18 cellular contexts compared by ENCODE assay signal in genomic region chr1:39385067-39385988, GRCh38.
DNase-seq lines count a peak whose midpoint lies in the region; ATAC-seq, FAIRE-seq and TF ChIP-seq lines count a peak whose summit lies in the region.
"Had no signal": no experiment of that assay in that cellular context is flagged by ENCODE, and none has a peak within 500 bp of the region (broad histone marks: within the 10 kb centered on the region; RNA-seq: fewer than 3 reads in every experiment).

No MANE protein-coding gene starts in this region.

- H3K79me2 ChIP-seq in astrocyte (ENCODE audit: insufficient read depth, low read length): peaks cover 32% of the 10 kb centered on the region

- in situ Hi-C loops in HAP-1 (cut with MboI; ENCODE audit: low sequenced_read_pairs): no loop called here

- peaks cover 90% of the 10 kb centered on the region for H3K36me3 Mint-ChIP-seq in activated T-cell treated with anti-CD3 and anti-CD28 coated beads, Interleukin-2, amount 50 U/mL, for 24 hours (ENCODE audit: low read depth)
- H3K36me3 Mint-ChIP-seq in astrocyte (ENCODE audit: low read depth, unreplicated experiment): peaks cover 32% of the 10 kb centered on the region

- H3K4me3 ChIP-seq in astrocyte (ENCODE audit: insufficient read depth, low read depth, low read length): no peak overlapping the region
- H3K4me3 ChIP-seq in stomach smooth muscle (ENCODE audit: low read length in 2 of 2): no peak overlapping the region
- no peak overlapping the region for H3K4me3 ChIP-seq in HAP-1
- H3K4me3 ChIP-seq: MG63 had no signal

- H3K27me3 ChIP-seq in astrocyte (ENCODE audit: insufficient read depth, low read length): no peaks in the 10 kb centered on the region
- H3K27me3 ChIP-seq in stomach smooth muscle (ENCODE audit: control insufficient read depth in 1 of 2, insufficient read depth in 2 of 2, low read length in 2 of 2): no peaks in the 10 kb centered on the region
- H3K27me3 ChIP-seq in HAP-1 (ENCODE audit: low read depth): no peaks in the 10 kb centered on the region
- H3K27me3 ChIP-seq: MG63 had no signal

- no peak for DNase-seq in activated T-cell treated with anti-CD3 and anti-CD28 coated beads, Interleukin-2, amount 50 U/mL, for 24 hours
- DNase-seq in activated T-cell treated with anti-CD3 and anti-CD28 coated beads for 4 hours: no peak
- DNase-seq in astrocyte (ENCODE audit: low read depth): no peak
- no peak for DNase-seq in left ventricle myocardium superior
- DNase-seq in DMS79 treated with DMSO at 0.1 percent for 48 hours (lab: John Stamatoyannopoulos, UW): no peak
- DNase-seq in NCI-H2107 treated with DMSO at 0.1 percent for 48 hours (lab: John Stamatoyannopoulos, UW; ENCODE audit: unreplicated experiment): no peak
- no peak for DNase-seq in HAP-1 (ENCODE audit: low spot score in 2 of 2)
- DNase-seq: aorta; effector CD8-positive, alpha-beta T cell; MG63; naive thymus-derived CD8-positive, alpha-beta T cell; NCI-H2081 treated with DMSO at 0.1 percent for 48 hours; SK-N-SH had no signal

- H3K27me3 Mint-ChIP-seq in activated T-cell treated with anti-CD3 and anti-CD28 coated beads, Interleukin-2, amount 50 U/mL, for 24 hours: no peaks in the 10 kb centered on the region
- H3K27me3 Mint-ChIP-seq in astrocyte (ENCODE audit: low read depth, unreplicated experiment): no peaks in the 10 kb centered on the region
- H3K27me3 Mint-ChIP-seq: naive thymus-derived CD8-positive, alpha-beta T cell had no signal

- intact Hi-C loops in left ventricle myocardium superior (cut with micrococcal nuclease): no loop called here

- no peak overlapping the region for H3K4me3 Mint-ChIP-seq in activated T-cell treated with anti-CD3 and anti-CD28 coated beads, Interleukin-2, amount 50 U/mL, for 24 hours
- no peak overlapping the region for H3K4me3 Mint-ChIP-seq in astrocyte (ENCODE audit: unreplicated experiment)
- H3K4me3 Mint-ChIP-seq: naive thymus-derived CD8-positive, alpha-beta T cell; WTC11 had no signal

- FAIRE-seq in astrocyte (lab: Jason Lieb, UNC): no peak
- FAIRE-seq: A204.1, GM18507, H1 had no signal

- peak overlapping the region; percentile 65 for H3K27ac Mint-ChIP-seq in activated T-cell treated with anti-CD3 and anti-CD28 coated beads, Interleukin-2, amount 50 U/mL, for 24 hours
- H3K27ac Mint-ChIP-seq in astrocyte (ENCODE audit: unreplicated experiment): peak overlapping the region; percentile 18
- H3K27ac Mint-ChIP-seq: WTC11 had no signal

- peak; percentile 78 for ATAC-seq in left ventricle myocardium superior
- ATAC-seq: naive thymus-derived CD8-positive, alpha-beta T cell; WTC11 had no signal

- H3K9ac ChIP-seq in astrocyte (ENCODE audit: low read length) (no peak overlapping the region), stomach smooth muscle (ENCODE audit: low read length in 2 of 2) (no peak overlapping the region)
- H3K9ac ChIP-seq: SK-N-SH had no signal

- peaks cover 8% of the 10 kb centered on the region for H3K4me1 Mint-ChIP-seq in activated T-cell treated with anti-CD3 and anti-CD28 coated beads, Interleukin-2, amount 50 U/mL, for 24 hours (ENCODE audit: low read depth)
- H3K4me1 Mint-ChIP-seq in astrocyte (ENCODE audit: low read depth, unreplicated experiment): peaks cover 35% of the 10 kb centered on the region
- H3K4me1 Mint-ChIP-seq: WTC11 had no signal

- peaks cover 45% of the 10 kb centered on the region for H3K36me3 ChIP-seq in astrocyte (ENCODE audit: insufficient read depth, low read length)
- peaks cover 38 to 44% of the 10 kb centered on the region in 2 donors for H3K36me3 ChIP-seq in stomach smooth muscle (ENCODE audit: control insufficient read depth in 2 of 2, insufficient read depth in 2 of 2, low read length in 2 of 2)
- no peaks in the 10 kb centered on the region; the same call in 1 of the 2 replicates for H3K36me3 ChIP-seq in HAP-1 (replicated peaks)

- H4K20me1 ChIP-seq in astrocyte (ENCODE audit: insufficient read depth, low read length): no peaks in the 10 kb centered on the region

- H3K27ac ChIP-seq in astrocyte (ENCODE audit: low read depth, low read length) (peak overlapping the region; percentile 14), stomach smooth muscle (ENCODE audit: low read length) (peak overlapping the region; percentile 55)

- H2AFZ ChIP-seq in astrocyte (ENCODE audit: low read depth, low read length): no peak overlapping the region

- no peak overlapping the region for H3K4me2 ChIP-seq in astrocyte (ENCODE audit: low read length)
- H3K4me2 ChIP-seq: SK-N-SH had no signal

- no peak for TF ChIP-seq CTCF in astrocyte (IDR thresholded peaks at IDR 0.05; ENCODE audit: insufficient read depth, low read depth, low read length)

- H3K4me1 ChIP-seq in astrocyte (ENCODE audit: insufficient read depth, low read length) (peaks cover 26% of the 10 kb centered on the region), stomach smooth muscle (ENCODE audit: control insufficient read depth, insufficient read depth, low read length) (peaks cover 19% of the 10 kb centered on the region), HAP-1 (no peaks in the 10 kb centered on the region)

- H3K9me3 ChIP-seq in astrocyte (ENCODE audit: insufficient read depth, low read depth, low read length) (no peaks in the 10 kb centered on the region), stomach smooth muscle (ENCODE audit: control insufficient read depth in 2 of 2, low read length in 2 of 2) (no peaks in the 10 kb centered on the region), HAP-1 (no peaks in the 10 kb centered on the region)
- H3K9me3 ChIP-seq: MG63, SK-N-SH had no signal

- no peaks in the 10 kb centered on the region for H3K9me3 Mint-ChIP-seq in activated T-cell treated with anti-CD3 and anti-CD28 coated beads, Interleukin-2, amount 50 U/mL, for 24 hours
- no peaks in the 10 kb centered on the region for H3K9me3 Mint-ChIP-seq in astrocyte (ENCODE audit: unreplicated experiment)
- H3K9me3 Mint-ChIP-seq: naive thymus-derived CD8-positive, alpha-beta T cell; WTC11 had no signal
